1 cellular context compared by ENCODE assay signal in the genomic region with DNA sequence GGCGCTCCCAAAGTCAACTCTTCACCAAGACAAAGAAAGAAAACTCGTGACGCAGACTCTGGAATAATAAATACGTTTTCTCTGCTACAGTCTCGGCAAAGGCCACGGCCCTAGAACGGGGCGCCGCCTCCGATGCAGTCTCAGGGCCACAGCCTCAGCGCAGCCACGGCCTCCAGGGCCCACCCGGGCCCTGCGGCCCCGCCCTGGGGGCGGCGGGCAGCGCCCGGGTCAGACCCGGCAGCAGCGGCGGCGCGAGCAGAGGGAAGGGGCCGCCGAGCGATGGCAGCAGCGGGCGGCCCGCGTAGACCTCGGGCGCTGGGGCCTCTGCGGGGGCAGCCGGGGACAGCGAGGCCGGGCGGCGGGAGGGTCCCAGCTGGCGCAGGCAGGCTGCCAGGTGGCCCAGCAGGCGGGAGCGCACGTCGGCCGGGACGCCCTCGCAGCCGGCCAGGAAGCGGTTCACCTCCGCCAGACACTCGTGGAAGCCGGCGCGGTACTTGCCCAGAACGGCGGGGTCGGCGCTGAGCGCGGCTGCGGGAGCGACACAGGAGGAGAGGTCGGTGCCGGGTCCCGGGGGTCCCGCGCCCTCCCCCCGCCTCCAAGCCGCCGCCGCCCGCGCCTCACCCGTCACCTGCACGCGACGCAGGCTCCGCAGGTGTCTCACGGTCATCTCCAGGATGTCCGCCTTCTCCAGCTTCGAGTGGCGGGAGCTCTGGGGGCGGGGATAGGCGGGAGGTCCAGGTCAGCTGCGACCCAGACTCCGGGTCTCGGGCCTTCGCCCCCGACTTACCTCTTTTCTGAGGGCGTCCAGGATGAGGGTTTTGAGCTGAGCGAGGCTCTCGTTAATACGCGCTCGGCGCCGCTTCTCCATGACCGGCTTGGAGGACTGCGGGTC.
A peak's percentile ranks its signal among the peaks of the same experiment; 100 is the strongest.
TF ChIP-seq lines count a peak whose summit lies in the region.

No MANE protein-coding gene starts in this region.

TF ChIP-seq in HepG2, 621 proteins besides CTCF, POLR2A, EP300 and RAD21 (continued from another document and continues in another):
- TF ChIP-seq, protein P1, sequence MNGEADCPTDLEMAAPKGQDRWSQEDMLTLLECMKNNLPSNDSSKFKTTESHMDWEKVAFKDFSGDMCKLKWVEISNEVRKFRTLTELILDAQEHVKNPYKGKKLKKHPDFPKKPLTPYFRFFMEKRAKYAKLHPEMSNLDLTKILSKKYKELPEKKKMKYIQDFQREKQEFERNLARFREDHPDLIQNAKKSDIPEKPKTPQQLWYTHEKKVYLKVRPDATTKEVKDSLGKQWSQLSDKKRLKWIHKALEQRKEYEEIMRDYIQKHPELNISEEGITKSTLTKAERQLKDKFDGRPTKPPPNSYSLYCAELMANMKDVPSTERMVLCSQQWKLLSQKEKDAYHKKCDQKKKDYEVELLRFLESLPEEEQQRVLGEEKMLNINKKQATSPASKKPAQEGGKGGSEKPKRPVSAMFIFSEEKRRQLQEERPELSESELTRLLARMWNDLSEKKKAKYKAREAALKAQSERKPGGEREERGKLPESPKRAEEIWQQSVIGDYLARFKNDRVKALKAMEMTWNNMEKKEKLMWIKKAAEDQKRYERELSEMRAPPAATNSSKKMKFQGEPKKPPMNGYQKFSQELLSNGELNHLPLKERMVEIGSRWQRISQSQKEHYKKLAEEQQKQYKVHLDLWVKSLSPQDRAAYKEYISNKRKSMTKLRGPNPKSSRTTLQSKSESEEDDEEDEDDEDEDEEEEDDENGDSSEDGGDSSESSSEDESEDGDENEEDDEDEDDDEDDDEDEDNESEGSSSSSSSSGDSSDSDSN (CRISPR knock-in tag; IDR thresholded peaks at IDR 0.05) = peak; percentile 70; the same call in 1 of the 2 replicates
- TF ChIP-seq, protein P2, sequence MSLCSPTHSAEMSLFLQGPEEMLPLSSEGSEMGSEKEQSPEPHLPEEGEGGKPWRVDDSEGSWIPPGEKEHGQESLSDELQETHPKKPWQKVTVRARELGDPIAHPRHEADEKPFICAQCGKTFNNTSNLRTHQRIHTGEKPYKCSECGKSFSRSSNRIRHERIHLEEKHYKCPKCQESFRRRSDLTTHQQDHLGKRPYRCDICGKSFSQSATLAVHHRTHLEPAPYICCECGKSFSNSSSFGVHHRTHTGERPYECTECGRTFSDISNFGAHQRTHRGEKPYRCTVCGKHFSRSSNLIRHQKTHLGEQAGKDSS (CRISPR knock-in tag; IDR thresholded peaks at IDR 0.05; ENCODE audit: borderline replicate concordance, low read depth) = peak; percentile 27; the same call in 1 of the 2 replicates
- TF ChIP-seq SIX1 (CRISPR knock-in tag; IDR thresholded peaks at IDR 0.05; ENCODE audit: borderline replicate concordance) (no peak), ISX (CRISPR knock-in tag; conservative IDR thresholded peaks at IDR 0.05) (no peak), NRL (CRISPR knock-in tag; IDR thresholded peaks at IDR 0.05; ENCODE audit: borderline replicate concordance) (no peak), ZNF563 (CRISPR knock-in tag; IDR thresholded peaks at IDR 0.05) (peak; percentile 40; the same call in 1 of the 2 replicates), SALL1 (CRISPR knock-in tag; IDR thresholded peaks at IDR 0.05) (peak; percentile 48; the same call in 1 of the 2 replicates), RNF2 (conservative IDR thresholded peaks at IDR 0.05; ENCODE audit: low read depth) (peak; percentile 57; the same call in 1 of the 2 replicates), ELF3 (CRISPR knock-in tag; IDR thresholded peaks at IDR 0.05) (no peak), NONO (IDR thresholded peaks at IDR 0.05) (no peak), NONO (CRISPR knock-in tag; conservative IDR thresholded peaks at IDR 0.05) (peak; percentile 43; the same call in 1 of the 2 replicates), ZNF430 (CRISPR knock-in tag; IDR thresholded peaks at IDR 0.05) (no peak), ZNF350 (CRISPR knock-in tag; IDR thresholded peaks at IDR 0.05; ENCODE audit: borderline replicate concordance, low read depth) (0 out of 2 replicates have a peak, but pooled peaks have one; percentile 21), ZSCAN29 (CRISPR knock-in tag; conservative IDR thresholded peaks at IDR 0.05) (peak; percentile 96)
- TF ChIP-seq, protein P3, sequence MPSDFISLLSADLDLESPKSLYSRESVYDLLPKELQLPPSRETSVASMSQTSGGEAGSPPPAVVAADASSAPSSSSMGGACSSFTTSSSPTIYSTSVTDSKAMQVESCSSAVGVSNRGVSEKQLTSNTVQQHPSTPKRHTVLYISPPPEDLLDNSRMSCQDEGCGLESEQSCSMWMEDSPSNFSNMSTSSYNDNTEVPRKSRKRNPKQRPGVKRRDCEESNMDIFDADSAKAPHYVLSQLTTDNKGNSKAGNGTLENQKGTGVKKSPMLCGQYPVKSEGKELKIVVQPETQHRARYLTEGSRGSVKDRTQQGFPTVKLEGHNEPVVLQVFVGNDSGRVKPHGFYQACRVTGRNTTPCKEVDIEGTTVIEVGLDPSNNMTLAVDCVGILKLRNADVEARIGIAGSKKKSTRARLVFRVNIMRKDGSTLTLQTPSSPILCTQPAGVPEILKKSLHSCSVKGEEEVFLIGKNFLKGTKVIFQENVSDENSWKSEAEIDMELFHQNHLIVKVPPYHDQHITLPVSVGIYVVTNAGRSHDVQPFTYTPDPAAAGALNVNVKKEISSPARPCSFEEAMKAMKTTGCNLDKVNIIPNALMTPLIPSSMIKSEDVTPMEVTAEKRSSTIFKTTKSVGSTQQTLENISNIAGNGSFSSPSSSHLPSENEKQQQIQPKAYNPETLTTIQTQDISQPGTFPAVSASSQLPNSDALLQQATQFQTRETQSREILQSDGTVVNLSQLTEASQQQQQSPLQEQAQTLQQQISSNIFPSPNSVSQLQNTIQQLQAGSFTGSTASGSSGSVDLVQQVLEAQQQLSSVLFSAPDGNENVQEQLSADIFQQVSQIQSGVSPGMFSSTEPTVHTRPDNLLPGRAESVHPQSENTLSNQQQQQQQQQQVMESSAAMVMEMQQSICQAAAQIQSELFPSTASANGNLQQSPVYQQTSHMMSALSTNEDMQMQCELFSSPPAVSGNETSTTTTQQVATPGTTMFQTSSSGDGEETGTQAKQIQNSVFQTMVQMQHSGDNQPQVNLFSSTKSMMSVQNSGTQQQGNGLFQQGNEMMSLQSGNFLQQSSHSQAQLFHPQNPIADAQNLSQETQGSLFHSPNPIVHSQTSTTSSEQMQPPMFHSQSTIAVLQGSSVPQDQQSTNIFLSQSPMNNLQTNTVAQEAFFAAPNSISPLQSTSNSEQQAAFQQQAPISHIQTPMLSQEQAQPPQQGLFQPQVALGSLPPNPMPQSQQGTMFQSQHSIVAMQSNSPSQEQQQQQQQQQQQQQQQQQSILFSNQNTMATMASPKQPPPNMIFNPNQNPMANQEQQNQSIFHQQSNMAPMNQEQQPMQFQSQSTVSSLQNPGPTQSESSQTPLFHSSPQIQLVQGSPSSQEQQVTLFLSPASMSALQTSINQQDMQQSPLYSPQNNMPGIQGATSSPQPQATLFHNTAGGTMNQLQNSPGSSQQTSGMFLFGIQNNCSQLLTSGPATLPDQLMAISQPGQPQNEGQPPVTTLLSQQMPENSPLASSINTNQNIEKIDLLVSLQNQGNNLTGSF (CRISPR knock-in tag; IDR thresholded peaks at IDR 0.05) = no peak
- TF ChIP-seq, protein P4, sequence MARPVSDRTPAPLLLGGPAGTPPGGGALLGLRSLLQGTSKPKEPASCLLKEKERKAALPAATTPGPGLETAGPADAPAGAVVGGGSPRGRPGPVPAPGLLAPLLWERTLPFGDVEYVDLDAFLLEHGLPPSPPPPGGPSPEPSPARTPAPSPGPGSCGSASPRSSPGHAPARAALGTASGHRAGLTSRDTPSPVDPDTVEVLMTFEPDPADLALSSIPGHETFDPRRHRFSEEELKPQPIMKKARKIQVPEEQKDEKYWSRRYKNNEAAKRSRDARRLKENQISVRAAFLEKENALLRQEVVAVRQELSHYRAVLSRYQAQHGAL (CRISPR knock-in tag; IDR thresholded peaks at IDR 0.05; ENCODE audit: not compliant biosample characterization) = peak; percentile 36
- TF ChIP-seq, protein P5, sequence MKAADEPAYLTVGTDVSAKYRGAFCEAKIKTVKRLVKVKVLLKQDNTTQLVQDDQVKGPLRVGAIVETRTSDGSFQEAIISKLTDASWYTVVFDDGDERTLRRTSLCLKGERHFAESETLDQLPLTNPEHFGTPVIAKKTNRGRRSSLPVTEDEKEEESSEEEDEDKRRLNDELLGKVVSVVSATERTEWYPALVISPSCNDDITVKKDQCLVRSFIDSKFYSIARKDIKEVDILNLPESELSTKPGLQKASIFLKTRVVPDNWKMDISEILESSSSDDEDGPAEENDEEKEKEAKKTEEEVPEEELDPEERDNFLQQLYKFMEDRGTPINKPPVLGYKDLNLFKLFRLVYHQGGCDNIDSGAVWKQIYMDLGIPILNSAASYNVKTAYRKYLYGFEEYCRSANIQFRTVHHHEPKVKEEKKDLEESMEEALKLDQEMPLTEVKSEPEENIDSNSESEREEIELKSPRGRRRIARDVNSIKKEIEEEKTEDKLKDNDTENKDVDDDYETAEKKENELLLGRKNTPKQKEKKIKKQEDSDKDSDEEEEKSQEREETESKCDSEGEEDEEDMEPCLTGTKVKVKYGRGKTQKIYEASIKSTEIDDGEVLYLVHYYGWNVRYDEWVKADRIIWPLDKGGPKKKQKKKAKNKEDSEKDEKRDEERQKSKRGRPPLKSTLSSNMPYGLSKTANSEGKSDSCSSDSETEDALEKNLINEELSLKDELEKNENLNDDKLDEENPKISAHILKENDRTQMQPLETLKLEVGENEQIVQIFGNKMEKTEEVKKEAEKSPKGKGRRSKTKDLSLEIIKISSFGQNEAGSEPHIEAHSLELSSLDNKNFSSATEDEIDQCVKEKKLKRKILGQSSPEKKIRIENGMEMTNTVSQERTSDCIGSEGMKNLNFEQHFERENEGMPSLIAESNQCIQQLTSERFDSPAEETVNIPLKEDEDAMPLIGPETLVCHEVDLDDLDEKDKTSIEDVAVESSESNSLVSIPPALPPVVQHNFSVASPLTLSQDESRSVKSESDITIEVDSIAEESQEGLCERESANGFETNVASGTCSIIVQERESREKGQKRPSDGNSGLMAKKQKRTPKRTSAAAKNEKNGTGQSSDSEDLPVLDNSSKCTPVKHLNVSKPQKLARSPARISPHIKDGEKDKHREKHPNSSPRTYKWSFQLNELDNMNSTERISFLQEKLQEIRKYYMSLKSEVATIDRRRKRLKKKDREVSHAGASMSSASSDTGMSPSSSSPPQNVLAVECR (CRISPR knock-in tag; IDR thresholded peaks at IDR 0.05; ENCODE audit: borderline replicate concordance) = peak; percentile 53
- TF ChIP-seq, protein P6, sequence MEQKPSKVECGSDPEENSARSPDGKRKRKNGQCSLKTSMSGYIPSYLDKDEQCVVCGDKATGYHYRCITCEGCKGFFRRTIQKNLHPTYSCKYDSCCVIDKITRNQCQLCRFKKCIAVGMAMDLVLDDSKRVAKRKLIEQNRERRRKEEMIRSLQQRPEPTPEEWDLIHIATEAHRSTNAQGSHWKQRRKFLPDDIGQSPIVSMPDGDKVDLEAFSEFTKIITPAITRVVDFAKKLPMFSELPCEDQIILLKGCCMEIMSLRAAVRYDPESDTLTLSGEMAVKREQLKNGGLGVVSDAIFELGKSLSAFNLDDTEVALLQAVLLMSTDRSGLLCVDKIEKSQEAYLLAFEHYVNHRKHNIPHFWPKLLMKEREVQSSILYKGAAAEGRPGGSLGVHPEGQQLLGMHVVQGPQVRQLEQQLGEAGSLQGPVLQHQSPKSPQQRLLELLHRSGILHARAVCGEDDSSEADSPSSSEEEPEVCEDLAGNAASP (CRISPR knock-in tag; IDR thresholded peaks at IDR 0.05; ENCODE audit: borderline replicate concordance) = peak; percentile 39; the same call in 1 of the 2 replicates
- TF ChIP-seq, protein P7, sequence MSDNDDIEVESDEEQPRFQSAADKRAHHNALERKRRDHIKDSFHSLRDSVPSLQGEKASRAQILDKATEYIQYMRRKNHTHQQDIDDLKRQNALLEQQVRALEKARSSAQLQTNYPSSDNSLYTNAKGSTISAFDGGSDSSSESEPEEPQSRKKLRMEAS (IDR thresholded peaks at IDR 0.05) = no peak
- TF ChIP-seq, protein P8, sequence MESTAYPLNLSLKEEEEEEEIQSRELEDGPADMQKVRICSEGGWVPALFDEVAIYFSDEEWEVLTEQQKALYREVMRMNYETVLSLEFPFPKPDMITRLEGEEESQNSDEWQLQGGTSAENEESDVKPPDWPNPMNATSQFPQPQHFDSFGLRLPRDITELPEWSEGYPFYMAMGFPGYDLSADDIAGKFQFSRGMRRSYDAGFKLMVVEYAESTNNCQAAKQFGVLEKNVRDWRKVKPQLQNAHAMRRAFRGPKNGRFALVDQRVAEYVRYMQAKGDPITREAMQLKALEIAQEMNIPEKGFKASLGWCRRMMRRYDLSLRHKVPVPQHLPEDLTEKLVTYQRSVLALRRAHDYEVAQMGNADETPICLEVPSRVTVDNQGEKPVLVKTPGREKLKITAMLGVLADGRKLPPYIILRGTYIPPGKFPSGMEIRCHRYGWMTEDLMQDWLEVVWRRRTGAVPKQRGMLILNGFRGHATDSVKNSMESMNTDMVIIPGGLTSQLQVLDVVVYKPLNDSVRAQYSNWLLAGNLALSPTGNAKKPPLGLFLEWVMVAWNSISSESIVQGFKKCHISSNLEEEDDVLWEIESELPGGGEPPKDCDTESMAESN (CRISPR knock-in tag; conservative IDR thresholded peaks at IDR 0.05) = 0 out of 2 replicates have a peak, but pooled peaks have one; percentile 34
- TF ChIP-seq, protein P9, sequence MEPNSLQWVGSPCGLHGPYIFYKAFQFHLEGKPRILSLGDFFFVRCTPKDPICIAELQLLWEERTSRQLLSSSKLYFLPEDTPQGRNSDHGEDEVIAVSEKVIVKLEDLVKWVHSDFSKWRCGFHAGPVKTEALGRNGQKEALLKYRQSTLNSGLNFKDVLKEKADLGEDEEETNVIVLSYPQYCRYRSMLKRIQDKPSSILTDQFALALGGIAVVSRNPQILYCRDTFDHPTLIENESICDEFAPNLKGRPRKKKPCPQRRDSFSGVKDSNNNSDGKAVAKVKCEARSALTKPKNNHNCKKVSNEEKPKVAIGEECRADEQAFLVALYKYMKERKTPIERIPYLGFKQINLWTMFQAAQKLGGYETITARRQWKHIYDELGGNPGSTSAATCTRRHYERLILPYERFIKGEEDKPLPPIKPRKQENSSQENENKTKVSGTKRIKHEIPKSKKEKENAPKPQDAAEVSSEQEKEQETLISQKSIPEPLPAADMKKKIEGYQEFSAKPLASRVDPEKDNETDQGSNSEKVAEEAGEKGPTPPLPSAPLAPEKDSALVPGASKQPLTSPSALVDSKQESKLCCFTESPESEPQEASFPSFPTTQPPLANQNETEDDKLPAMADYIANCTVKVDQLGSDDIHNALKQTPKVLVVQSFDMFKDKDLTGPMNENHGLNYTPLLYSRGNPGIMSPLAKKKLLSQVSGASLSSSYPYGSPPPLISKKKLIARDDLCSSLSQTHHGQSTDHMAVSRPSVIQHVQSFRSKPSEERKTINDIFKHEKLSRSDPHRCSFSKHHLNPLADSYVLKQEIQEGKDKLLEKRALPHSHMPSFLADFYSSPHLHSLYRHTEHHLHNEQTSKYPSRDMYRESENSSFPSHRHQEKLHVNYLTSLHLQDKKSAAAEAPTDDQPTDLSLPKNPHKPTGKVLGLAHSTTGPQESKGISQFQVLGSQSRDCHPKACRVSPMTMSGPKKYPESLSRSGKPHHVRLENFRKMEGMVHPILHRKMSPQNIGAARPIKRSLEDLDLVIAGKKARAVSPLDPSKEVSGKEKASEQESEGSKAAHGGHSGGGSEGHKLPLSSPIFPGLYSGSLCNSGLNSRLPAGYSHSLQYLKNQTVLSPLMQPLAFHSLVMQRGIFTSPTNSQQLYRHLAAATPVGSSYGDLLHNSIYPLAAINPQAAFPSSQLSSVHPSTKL (CRISPR knock-in tag; IDR thresholded peaks at IDR 0.05) = 0 out of 2 replicates have a peak, but pooled peaks have one; percentile 6
